29 cellular contexts compared by ENCODE assay signal in the genomic region with DNA sequence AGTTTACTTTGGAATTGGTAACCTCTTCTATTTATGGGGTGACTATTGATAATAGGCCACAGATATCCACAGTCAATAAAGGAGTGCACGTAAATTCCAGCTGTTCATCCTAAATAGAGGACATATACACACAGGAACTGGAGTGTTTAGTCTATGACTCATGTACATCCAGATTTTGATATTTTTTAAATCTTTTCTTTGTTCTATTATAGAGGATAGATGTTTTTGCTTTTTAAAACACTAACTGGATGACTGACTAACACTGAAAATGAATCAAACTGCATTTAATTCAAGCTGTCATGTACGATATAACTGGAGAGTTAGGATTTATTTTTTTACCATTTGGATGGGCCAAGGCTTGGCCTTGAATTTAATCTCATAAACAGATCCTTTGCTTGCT. TPM values are rescaled to one million over a fixed set of nuclear protein-coding genes. Genes with fewer than 3 reads are reported as not detected.
A peak's percentile ranks its signal among the peaks of the same experiment; 100 is the strongest.
DNase-seq lines count a peak whose midpoint lies in the region; ATAC-seq and TF ChIP-seq lines count a peak whose summit lies in the region.
"Had no signal": no experiment of that assay in that cellular context is flagged by ENCODE, and none has a peak within 500 bp of the region (broad histone marks: within the 10 kb centered on the region; RNA-seq: fewer than 3 reads in every experiment).

No MANE protein-coding gene starts in this region.

- H3K4me3 ChIP-seq in ACC112 (ENCODE audit: low read depth, low read length) = no peak overlapping the region
- H3K4me3 ChIP-seq in PC-3 (ENCODE audit: low read length) = no peak overlapping the region
- H3K4me3 ChIP-seq in hepatocyte = no peak overlapping the region
- H3K4me3 ChIP-seq: BLaER1 treated with 17β-estradiol and CSF1 and Interleukin-3, amounts not matched to agents 10 nM and 100 nM; GM12878; GM23248; MG63; SJSA1 had no signal

- POLR2A ChIA-PET in PC-3 (lab: Charles Lee; ENCODE audit: unreplicated experiment) = no interaction called here

- H3K4me2 ChIP-seq in PC-3 (ENCODE audit: low read length) (peak overlapping the region; percentile 38; the same call in 1 of the 2 replicates), hepatocyte (no peak overlapping the region)

- no TSS peak for BruUV-seq in PC-3 (replicated peaks; lab: Mats Ljungman, UMichigan)

- H3K27me3 Mint-ChIP-seq in nephron (ENCODE audit: low read depth) = no peaks in the 10 kb centered on the region
- H3K27me3 Mint-ChIP-seq: CD4-positive, alpha-beta T cell had no signal

- H3K27me3 ChIP-seq in ACC112 (ENCODE audit: insufficient read depth, low read length) (no peaks in the 10 kb centered on the region), PC-3 (ENCODE audit: low read length) (no peaks in the 10 kb centered on the region), hepatocyte (no peaks in the 10 kb centered on the region)
- H3K27me3 ChIP-seq: BLaER1 treated with 17β-estradiol and CSF1 and Interleukin-3, amounts not matched to agents 10 nM and 100 nM; MG63; SJSA1 had no signal

- H3K9me2 ChIP-seq in PC-3 (replicated peaks; ENCODE audit: low read length) (no peaks in the 10 kb centered on the region), hepatocyte (replicated peaks; ENCODE audit: insufficient read depth) (no peaks in the 10 kb centered on the region)

- H3K4me3 Mint-ChIP-seq in nephron = no peak overlapping the region
- H3K4me3 Mint-ChIP-seq: CD4-positive, alpha-beta T cell; H9; HFFc6 had no signal

- peak overlapping the region in 2 of 3 experiments; percentile 5 to 70 for H3K27ac Mint-ChIP-seq in nephron
- H3K27ac Mint-ChIP-seq: CD4-positive, alpha-beta T cell; H9; HFFc6 had no signal

- H3K4me1 ChIP-seq in ACC112 (ENCODE audit: control insufficient read depth, insufficient read depth, low read length, unreplicated experiment) (peaks cover 12% of the 10 kb centered on the region), PC-3 (ENCODE audit: insufficient read depth, low read length) (peaks cover 16% of the 10 kb centered on the region), hepatocyte (ENCODE audit: insufficient read depth) (no peaks in the 10 kb centered on the region)

- no peaks in the 10 kb centered on the region for H3K79me2 ChIP-seq in ACC112 (ENCODE audit: control insufficient read depth, insufficient read depth, low read length, unreplicated experiment)
- H3K79me2 ChIP-seq in PC-3 (ENCODE audit: low read length) = no peaks in the 10 kb centered on the region
- H3K79me2 ChIP-seq in hepatocyte = peaks cover 5% of the 10 kb centered on the region

- peak; percentile 19 for DNase-seq in PC-3
- no peak for DNase-seq in caudate nucleus (lab: John Stamatoyannopoulos, UW)
- no peak for DNase-seq in GM13977 (ENCODE audit: low spot score)
- DNase-seq in NCI-H1048 (lab: John Stamatoyannopoulos, UW) = no peak
- DNase-seq in hepatocyte (ENCODE audit: low spot score) = no peak
- DNase-seq: AML-193; CD4-positive, alpha-beta T cell; DMS79; EL; GDM1; GM23248; H9; HFFc6; KG1; MG63; NCI-H1417; NCI-H1694; NCI-H2029 treated with DMSO at 0.1 percent for 48 hours; NCI-H446 treated with DMSO at 0.1 percent for 48 hours; NK-92 treated with Interleukin-12 subunit alpha and Interleukin-12 subunit beta, amount 100 ng/mL, for 24 hours; Right ventricle myocardium superior; RPMI8226; SW 1271 had no signal

- H3K36me3 Mint-ChIP-seq in nephron (ENCODE audit: low read depth) = peaks cover 19% of the 10 kb centered on the region

- H2AFZ ChIP-seq in ACC112 (ENCODE audit: low read length, unreplicated experiment) (no peak overlapping the region), PC-3 (ENCODE audit: low read length) (no peak overlapping the region), hepatocyte (no peak overlapping the region)
- H2AFZ ChIP-seq: GM23248 had no signal

- H4K20me1 ChIP-seq in PC-3 (ENCODE audit: low read length) = no peaks in the 10 kb centered on the region
- no peaks in the 10 kb centered on the region for H4K20me1 ChIP-seq in hepatocyte (ENCODE audit: insufficient read depth, poor library complexity, severe bottlenecking)

- in situ Hi-C loops in GM13977 (cut with MboI; ENCODE audit: low pct_unique_long_range_greater_than_20kb, low sequenced_read_pairs, unreplicated experiment) = no loop called here

- H3K4me1 Mint-ChIP-seq in nephron = peaks cover 15% of the 10 kb centered on the region

- no peak for TF ChIP-seq CTCF in PC-3 (conservative IDR thresholded peaks at IDR 0.05; ENCODE audit: low read depth, low read length)
- no peak for TF ChIP-seq CTCF in nephron (IDR thresholded peaks at IDR 0.05; ENCODE audit: unreplicated experiment in 3 of 3)
- TF ChIP-seq CTCF in GM13977 (IDR thresholded peaks at IDR 0.05; ENCODE audit: extremely low read depth, insufficient read depth, missing control alignments) = no peak
- no peak for TF ChIP-seq CTCF in hepatocyte (IDR thresholded peaks at IDR 0.05; ENCODE audit: poor library complexity)

- H3K9me3 Mint-ChIP-seq in nephron = no peaks in the 10 kb centered on the region
- H3K9me3 Mint-ChIP-seq: CD4-positive, alpha-beta T cell; H9; HFFc6 had no signal

- peaks cover 6% of the 10 kb centered on the region; the same call in 1 of the 2 replicates for H3K36me3 ChIP-seq in ACC112 (ENCODE audit: insufficient read depth, low read length)
- H3K36me3 ChIP-seq in PC-3 (ENCODE audit: low read depth, low read length) = no peaks in the 10 kb centered on the region
- H3K36me3 ChIP-seq in hepatocyte (replicated peaks; ENCODE audit: insufficient read depth, low read depth) = no peaks in the 10 kb centered on the region
- H3K36me3 ChIP-seq: MG63, SJSA1 had no signal

- CTCF ChIA-PET in PC-3 (lab: Charles Lee) = interaction anchor here (0.9 kb wide), 1 partner anchor 31 kb away, joined by 4 read pairs; no protein-coding TSS in a partner anchor

- 68% methylated on average over 2 of the region's 2 CpGs for WGBS in hepatocyte (ENCODE audit: low lambda C conversion rate, missing lambda C conversion rate)

- no peaks in the 10 kb centered on the region for H3K9me3 ChIP-seq in PC-3 (ENCODE audit: low read length)
- H3K9me3 ChIP-seq in hepatocyte (ENCODE audit: low read depth) = no peaks in the 10 kb centered on the region
- H3K9me3 ChIP-seq: MG63, SJSA1 had no signal

- H3K9ac ChIP-seq in PC-3 (ENCODE audit: low read length) = no peak overlapping the region
- H3K9ac ChIP-seq: BLaER1 treated with 17β-estradiol and CSF1 and Interleukin-3, amounts not matched to agents 10 nM and 100 nM; GM23248 had no signal

- no peaks in the 10 kb centered on the region for H3F3A ChIP-seq in PC-3 (ENCODE audit: low read length, unreplicated experiment)

- ATAC-seq in PC-3 (peak; percentile 92), GM18873 (IDR thresholded peaks at IDR 0.05; ENCODE audit: low FRiP score, unreplicated experiment) (no peak)
- ATAC-seq: GM12878 had no signal

- H3K27ac ChIP-seq in ACC112 (ENCODE audit: low read depth, low read length) = peak overlapping the region; percentile 37; the same call in 1 of the 2 replicates
- H3K27ac ChIP-seq in PC-3 (ENCODE audit: low read length) = peak overlapping the region; percentile 28
- H3K27ac ChIP-seq in caudate nucleus (ENCODE audit: low read depth, low read length) = peak overlapping the region; percentile 2
- no peak overlapping the region for H3K27ac ChIP-seq in hepatocyte
- H3K27ac ChIP-seq: BLaER1 treated with 17β-estradiol and CSF1 and Interleukin-3, amounts not matched to agents 10 nM and 100 nM; GM23248; SJSA1 had no signal

- intact Hi-C loops in PC-3 (cut with micrococcal nuclease) = no loop called here

RNA-seq across cellular contexts. Expression of a gene that starts 45.9 kb away (rescaled TPM):
- total RNA-seq in PC-3 (2014; rRNA removed) (1.5 and 1.9 TPM in 2 replicates), hepatocyte (30.7 and 32.2 TPM in 2 replicates)
- polyA plus RNA-seq in hepatocyte = 17.9 TPM in 2 replicates

Comparison
In these comparisons a context has a peak if more than half of its experiments do, and no peak if none do; other contexts are left out.
1. RNA of a gene that starts 45.9 kb away (total RNA-seq): 30.7 to 32.2 TPM in hepatocyte; 1.5 to 1.9 TPM in PC-3; every median in the first group is over 10 times any median in the second.